Comparison of ENCODE assay signal across 11 cellular contexts in genomic region chr15:55461447-55461846, GRCh38.
"Had no signal": no experiment of that assay in that cellular context is flagged by ENCODE, and none has a peak within 500 bp of the region (broad histone marks: within the 10 kb centered on the region; RNA-seq: fewer than 3 reads in every experiment).

No MANE protein-coding gene starts in this region.

- DNase-seq: GM23248, GOT3, H7, H9, HCEC 1CT, HFFc6 had no signal

- H3K4me3 ChIP-seq: GM23248, GM23338, HAP-1 had no signal

- ATAC-seq: GM23338, HCT116 had no signal

- H3K27ac ChIP-seq: GM23248 had no signal

- H2AFZ ChIP-seq: GM23248, GM23338 had no signal

- H3K4me2 ChIP-seq: GM23338 had no signal

- H3K36me3 ChIP-seq: HAP-1 had no signal

- FAIRE-seq: H1, H54 had no signal

- H3K9ac ChIP-seq: GM23248 had no signal

- H3K4me1 ChIP-seq: HAP-1 had no signal
